29 cellular contexts compared by ENCODE assay signal in genomic region chr7:44315504-44315903, GRCh38. TPM values are rescaled to one million over a fixed set of nuclear protein-coding genes. Genes with fewer than 3 reads are reported as not detected.
"Had no signal": no experiment of that assay in that cellular context is flagged by ENCODE, and none has a peak within 500 bp of the region (broad histone marks: within the 10 kb centered on the region; RNA-seq: fewer than 3 reads in every experiment).

No MANE protein-coding gene starts in this region.

- FAIRE-seq: endometrium had no signal

- H3K36me3 ChIP-seq: ascending aorta, breast epithelium, cardiac muscle cell, colonic mucosa had no signal

- DNase-seq: activated CD4-positive, alpha-beta memory T cell treated with anti-CD3 and anti-CD28 coated beads, Interleukin-2, amount 10 ng/mL, durations not matched to agents 7 days and 5 days; activated CD4-positive, alpha-beta T cell treated with anti-CD3 and anti-CD28 coated beads for 4 hours; activated CD4-positive, alpha-beta T cell treated with anti-CD3 and anti-CD28 coated beads, Interleukin-2, amount 10 ng/mL, durations not matched to agents 7 days and 5 days; activated CD4-positive, alpha-beta T cell treated with anti-CD3 and anti-CD28 coated beads, Interleukin-2, amount 50 U/mL, for 4 hours; activated CD4-positive, CD25-positive, alpha-beta regulatory T cell; activated CD4-positive, CD25-positive, alpha-beta regulatory T cell treated with anti-CD3 and anti-CD28 coated beads, Interleukin-2, amount 50 U/mL, for 72 hours; activated CD8-positive, alpha-beta memory T cell treated with anti-CD3 and anti-CD28 coated beads, Interleukin-2, amount 50 U/mL, for 48 hours; activated gamma-delta T cell; activated naive CD4-positive, alpha-beta T cell; activated naive CD4-positive, alpha-beta T cell treated with anti-CD3 and anti-CD28 coated beads, Interleukin-2, amount 10 ng/mL, durations not matched to agents 7 days and 5 days; activated naive CD8-positive, alpha-beta T cell treated with anti-CD3 and anti-CD28 coated beads, Interleukin-2, amount 10 ng/mL, durations not matched to agents 7 days and 5 days; activated T-cell treated with anti-CD3 and anti-CD28 coated beads for 4 hours; activated T-cell treated with anti-CD3 and anti-CD28 coated beads, Interleukin-2, amount 50 U/mL, for 24 hours; activated T-cell treated with anti-CD3 and anti-CD28 coated beads, Interleukin-2, amount 50 U/mL, for 72 hours; central memory CD4-positive, alpha-beta T cell; cerebellar nuclear complex; colonic mucosa; effector CD8-positive, alpha-beta T cell; foreskin keratinocyte; head of caudate nucleus; T-helper 1 cell; T-helper 17 cell; T1000 had no signal

- ATAC-seq: activated naive CD4-positive, alpha-beta T cell treated with anti-CD3 and anti-CD28 coated beads, Interleukin-2, amount 50 U/mL, for 72 hours; activated T-cell treated with anti-CD3 and anti-CD28 coated beads, Interleukin-2, amount 50 U/mL, for 72 hours; foreskin keratinocyte; T-helper 17 cell had no signal

- H3K4me3 ChIP-seq: ascending aorta, breast epithelium, cardiac muscle cell, colonic mucosa had no signal

- H3K4me1 ChIP-seq: ascending aorta, breast epithelium, colonic mucosa, foreskin keratinocyte had no signal

- H3K27me3 ChIP-seq: ascending aorta, breast epithelium, colonic mucosa had no signal

- H3K9me3 ChIP-seq: colonic mucosa had no signal

- H3K27ac ChIP-seq: ascending aorta, breast epithelium, cardiac muscle cell, colonic mucosa, epithelial cell of prostate, foreskin keratinocyte had no signal

RNA-seq across cellular contexts. Expression of gene CAMK2B, which starts 9.9 kb away (rescaled TPM):
- total RNA-seq: activated CD4-positive, alpha-beta T cell treated with anti-CD3 and anti-CD28 coated beads, Interleukin-2, amount 10 ng/mL, durations not matched to agents 7 days and 5 days had no signal
